21 cellular contexts compared by ENCODE assay signal in genomic region chr17:72470338-72471133, GRCh38.
DNase-seq lines count a peak whose midpoint lies in the region; ATAC-seq, FAIRE-seq and TF ChIP-seq lines count a peak whose summit lies in the region.
"Had no signal": no experiment of that assay in that cellular context is flagged by ENCODE, and none has a peak within 500 bp of the region (broad histone marks: within the 10 kb centered on the region; RNA-seq: fewer than 3 reads in every experiment).

No MANE protein-coding gene starts in this region.

- no peak for TF ChIP-seq POLR2A in prostate gland (IDR thresholded peaks at IDR 0.05)

- 68% methylated on average over 8 of the region's 8 CpGs for WGBS in prostate gland

- H3K9me3 ChIP-seq in prostate gland = no peaks in the 10 kb centered on the region
- H3K9me3 ChIP-seq: SJSA1 had no signal

- H3K4me1 ChIP-seq in prostate gland (replicated peaks) = peaks cover 3% of the 10 kb centered on the region

- H3K36me3 ChIP-seq in prostate gland = no peaks in the 10 kb centered on the region
- H3K36me3 ChIP-seq: SJSA1 had no signal

- no peaks in the 10 kb centered on the region for H3K27me3 ChIP-seq in prostate gland (replicated peaks; ENCODE audit: insufficient read depth)
- H3K27me3 ChIP-seq: SJSA1 had no signal

- H3K4me3 ChIP-seq in prostate gland = no peak overlapping the region
- H3K4me3 ChIP-seq: GM23248, SJSA1 had no signal

- H3K27ac ChIP-seq in epithelial cell of prostate (peak overlapping the region; percentile 97), prostate gland (peak overlapping the region; percentile 26 to 86)
- H3K27ac ChIP-seq: GM23248, SJSA1 had no signal

- ATAC-seq in HG02981 (IDR thresholded peaks at IDR 0.05; ENCODE audit: unreplicated experiment) = no peak
- ATAC-seq: HCT116 had no signal

- intact Hi-C loops in prostate gland (cut with DNase I) = no loop called here

- no peak for TF ChIP-seq CTCF in prostate gland (IDR thresholded peaks at IDR 0.05)

- FAIRE-seq in frontal cortex (lab: Jason Lieb, UNC) = no peak
- FAIRE-seq: G401.6, GM18507 had no signal

- DNase-seq in ELR (ENCODE audit: low read depth) (peak; percentile 50), RPMI7951 (ENCODE audit: low read depth) (peak; percentile 69), epithelial cell of prostate (ENCODE audit: low read depth, low spot score) (no peak), prostate gland (ENCODE audit: low spot score) (no peak), AG08395 (ENCODE audit: low spot score) (no peak), NCI-H2107 (lab: John Stamatoyannopoulos, UW) (no peak), frontal cortex (ENCODE audit: low spot score in 2 of 2) (no peak)
- DNase-seq: CD8-positive, alpha-beta memory T cell; DMS79 treated with DMSO at 0.1 percent for 48 hours; GM23248; NCI-H187; NCI-H345; NCI-H526; NK-92 treated with Interleukin-12 subunit alpha and Interleukin-12 subunit beta, amount 100 ng/mL, for 24 hours; OCI-M1; SW 1271 had no signal

Comparison
In these comparisons a context has a peak if more than half of its experiments do, and no peak if none do; other contexts are left out.
1. DNase-seq: peak in ELR (single experiment) and RPMI7951 (single experiment); none in epithelial cell of prostate (single experiment), prostate gland (single experiment), AG08395 (single experiment), NCI-H2107 (single experiment) and frontal cortex (0 of 2).